Comparison of ENCODE assay signal across 24 cellular contexts in genomic region chr3:13574083-13574797, GRCh38. TPM values are rescaled to one million over a fixed set of nuclear protein-coding genes. Genes with fewer than 3 reads are reported as not detected.
A peak's percentile ranks its signal among the peaks of the same experiment; 100 is the strongest.
DNase-seq lines count a peak whose midpoint lies in the region; ATAC-seq, FAIRE-seq and TF ChIP-seq lines count a peak whose summit lies in the region.
"Had no signal": no experiment of that assay in that cellular context is flagged by ENCODE, and none has a peak within 500 bp of the region (broad histone marks: within the 10 kb centered on the region; RNA-seq: fewer than 3 reads in every experiment).

No MANE protein-coding gene starts in this region.

- H3K9me3 Mint-ChIP-seq in nephron progenitor cell, result no peaks in the 10 kb centered on the region
- H3K9me3 Mint-ChIP-seq in Calu3 (ENCODE audit: low read depth, unreplicated experiment), result no peaks in the 10 kb centered on the region
- H3K9me3 Mint-ChIP-seq: activated T-helper 2 cell treated with anti-CD3 and anti-CD28 coated beads, Interferon-gamma antibody, Interleukin-2, Interleukin-4, amounts not matched to agents 10 μg/mL and 5 μg/mL and 100 μg/mL, durations not matched to agents 14 hours and 24 hours and 36 hours; CD8-positive, alpha-beta memory T cell; GM23338 had no signal

- TF ChIP-seq CTCF in AG10803 (conservative IDR thresholded peaks at IDR 0.05; ENCODE audit: low read length), result no peak
- TF ChIP-seq CTCF in HEK293 (tag by site-specific recombination; IDR thresholded peaks at IDR 0.05), result no peak
- no peak for TF ChIP-seq CTCF in K562 (IDR thresholded peaks at IDR 0.05 in 2 of 3, conservative IDR thresholded peaks at IDR 0.05 in 1 of 3; ENCODE audit: insufficient read depth in 2 of 3, low read depth in 1 of 3, low read length in 3 of 3)
- TF ChIP-seq CTCF in nephron progenitor cell (IDR thresholded peaks at IDR 0.05), result no peak
- TF ChIP-seq CTCF in Calu3 (IDR thresholded peaks at IDR 0.05; ENCODE audit: unreplicated experiment), result no peak
- TF ChIP-seq CTCF in coronary artery (IDR thresholded peaks at IDR 0.05), result no peak
- TF ChIP-seq CTCF in upper lobe of right lung (IDR thresholded peaks at IDR 0.05), result no peak

- no peak for TF ChIP-seq POLR2A in K562 (conservative IDR thresholded peaks at IDR 0.05)

- H3K27me3 ChIP-seq in K562 (ENCODE audit: control insufficient read depth in 2 of 2, insufficient read depth in 2 of 2, low read length in 2 of 2), result peaks cover 3 to 28% of the 10 kb centered on the region in 2 experiments; a peak in 4 of 5 replicates
- H3K27me3 ChIP-seq in upper lobe of right lung, result no peaks in the 10 kb centered on the region
- H3K27me3 ChIP-seq: adrenal gland, tibial artery had no signal

- H3K9me3 ChIP-seq in HEK293 (ENCODE audit: control insufficient read depth, insufficient read depth, low read depth, low read length), result no peaks in the 10 kb centered on the region
- no peaks in the 10 kb centered on the region for H3K9me3 ChIP-seq in K562 (replicated peaks; ENCODE audit: control insufficient read depth, insufficient read depth, low read depth, low read length)
- no peaks in the 10 kb centered on the region for H3K9me3 ChIP-seq in upper lobe of right lung
- H3K9me3 ChIP-seq: adrenal gland, esophagus squamous epithelium, tibial artery had no signal

- H3K4me3 Mint-ChIP-seq in nephron progenitor cell (no peak overlapping the region), Calu3 (ENCODE audit: low read depth, unreplicated experiment) (no peak overlapping the region)
- H3K4me3 Mint-ChIP-seq: CD8-positive, alpha-beta memory T cell; GM23338; naive thymus-derived CD4-positive, alpha-beta T cell had no signal

- peaks cover 8% of the 10 kb centered on the region; the same call in 1 of the 2 replicates for H4K20me1 ChIP-seq in K562 (replicated peaks; ENCODE audit: control insufficient read depth, insufficient read depth, low read length)

- TF ChIP-seq RAD21 in K562 (CRISPR knock-in tag; conservative IDR thresholded peaks at IDR 0.05 in 1 of 2, IDR thresholded peaks at IDR 0.05 in 1 of 2), result no peak

- 53% methylated on average over 18 of the region's 18 CpGs for WGBS in K562 (ENCODE audit: insufficient coverage, low coverage, missing lambda C conversion rate)

- H3K4me3 ChIP-seq in AG10803 (ENCODE audit: low read length), result no peak overlapping the region
- H3K4me3 ChIP-seq in HEK293 (ENCODE audit: low read depth, low read length), result no peak overlapping the region
- H3K4me3 ChIP-seq in K562, result no peak overlapping the region
- H3K4me3 ChIP-seq in coronary artery, result no peak overlapping the region
- H3K4me3 ChIP-seq in upper lobe of right lung, result no peak overlapping the region
- H3K4me3 ChIP-seq: adrenal gland, esophagus squamous epithelium, GM23338, tibial artery had no signal

- CTCF ChIA-PET in HEK293 (lab: Yijun Ruan, JAX), result interaction anchor here (1.4 to 4.6 kb wide), 2 partner anchors 74 to 76 kb away, joined by 3 to 14 read pairs; no protein-coding TSS in a partner anchor
- CTCF ChIA-PET in K562 (lab: Yijun Ruan, JAX; ENCODE audit: low intra/inter-chr PET ratio), result no interaction called here
- CTCF ChIA-PET in Calu3 (lab: Charles Lee), result no interaction called here

- no TSS peak for BruUV-seq in K562 (replicated peaks; lab: Mats Ljungman, UMichigan)
- BruUV-seq in Calu3 (replicated peaks; lab: Mats Ljungman, UMichigan), result no TSS peak

- POLR2A ChIA-PET in HEK293 (lab: Yijun Ruan, JAX), result interaction anchor here (0.8 kb wide), 1 partner anchor 51 kb away, joined by 3 read pairs; no protein-coding TSS in a partner anchor
- POLR2A ChIA-PET in K562 (lab: Yijun Ruan, JAX), result interaction anchor here (0.6 to 1.0 kb wide), 4 partner anchors 17 to 57 kb away, joined by 3 to 4 read pairs (median 3); no protein-coding TSS in a partner anchor

- peak overlapping the region; percentile 69 for H2AFZ ChIP-seq in K562 (ENCODE audit: low read depth, low read length)
- H2AFZ ChIP-seq: GM23338 had no signal

- H3K4me1 ChIP-seq in HEK293 (ENCODE audit: control insufficient read depth, insufficient read depth, low read length) (peaks cover 5% of the 10 kb centered on the region), K562 (replicated peaks in 1 of 2; ENCODE audit: control insufficient read depth in 2 of 2, insufficient read depth in 2 of 2, low read length in 2 of 2) (peaks cover 24 to 67% of the 10 kb centered on the region in 2 experiments; a peak in 4 of 5 replicates), upper lobe of right lung (no peaks in the 10 kb centered on the region)
- H3K4me1 ChIP-seq: adrenal gland had no signal

- no peaks in the 10 kb centered on the region for H3K36me3 Mint-ChIP-seq in nephron progenitor cell (ENCODE audit: low read depth)
- no peaks in the 10 kb centered on the region for H3K36me3 Mint-ChIP-seq in Calu3 (ENCODE audit: insufficient read depth, unreplicated experiment)
- H3K36me3 Mint-ChIP-seq: CD8-positive, alpha-beta memory T cell; naive thymus-derived CD4-positive, alpha-beta T cell had no signal

- no peak overlapping the region for H3K27ac ChIP-seq in HEK293 (ENCODE audit: extremely low read depth, low read depth, low read length)
- no peak overlapping the region; the same call in 2 of the 3 replicates for H3K27ac ChIP-seq in K562 (ENCODE audit: extremely low read depth, low read depth, low read length)
- peak overlapping the region in 1 of 2 donors; percentile 54 for H3K27ac ChIP-seq in coronary artery
- no peak overlapping the region for H3K27ac ChIP-seq in upper lobe of right lung
- H3K27ac ChIP-seq: adrenal gland, tibial artery had no signal

- intact Hi-C loops in K562 (cut with micrococcal nuclease) (no loop called here), Calu3 (cut with micrococcal nuclease; ENCODE audit: unreplicated experiment) (no loop called here), upper lobe of right lung (cut with DNase I) (no loop called here)

- no peak for FAIRE-seq in K562 (lab: Jason Lieb, UNC)

- H3K79me2 ChIP-seq in K562 (ENCODE audit: control insufficient read depth, insufficient read depth, low read length), result no peaks in the 10 kb centered on the region

- DNase-seq in AG10803 (ENCODE audit: low read depth) (peak; percentile 43), K562 (ENCODE audit: extremely low read depth in 1 of 4, low spot score in 3 of 4) (no peak), nephron progenitor cell (peak; percentile 46), Calu3 (no peak), coronary artery (ENCODE audit: low spot score) (no peak), upper lobe of right lung (no peak)
- DNase-seq: activated CD4-positive, CD25-positive, alpha-beta regulatory T cell; adrenal gland; central memory CD4-positive, alpha-beta T cell; DND-41; effector CD8-positive, alpha-beta T cell; esophagus squamous epithelium; naive thymus-derived CD4-positive, alpha-beta T cell; NCI-H2081; NCI-H510A treated with DMSO at 0.1 percent for 48 hours; SIG-M5; stimulated activated CD4-positive, alpha-beta T cell treated with anti-CD3 and anti-CD28 coated beads, Interleukin-12 subunit alpha, Interleukin-12 subunit beta, amount 100 ng/mL, for 4 hours had no signal

- peak overlapping the region; percentile 69; the same call in 1 of the 2 replicates for H3K4me2 ChIP-seq in K562 (ENCODE audit: insufficient read depth, low read length)
- H3K4me2 ChIP-seq: GM23338 had no signal

- no peaks in the 10 kb centered on the region for H3K36me3 ChIP-seq in HEK293 (ENCODE audit: control insufficient read depth in 2 of 2, insufficient read depth in 1 of 2, low read length in 2 of 2)
- H3K36me3 ChIP-seq in K562 (ENCODE audit: control insufficient read depth, insufficient read depth, low read length), result no peaks in the 10 kb centered on the region
- no peaks in the 10 kb centered on the region for H3K36me3 ChIP-seq in upper lobe of right lung
- H3K36me3 ChIP-seq: adrenal gland, esophagus squamous epithelium had no signal

- H3K27ac Mint-ChIP-seq in nephron progenitor cell (no peak overlapping the region), Calu3 (ENCODE audit: unreplicated experiment) (no peak overlapping the region)
- H3K27ac Mint-ChIP-seq: activated T-helper 2 cell treated with anti-CD3 and anti-CD28 coated beads, Interferon-gamma antibody, Interleukin-2, Interleukin-4, amounts not matched to agents 10 μg/mL and 5 μg/mL and 100 μg/mL, durations not matched to agents 14 hours and 24 hours and 36 hours; GM23338; progenitor cell of endocrine pancreas had no signal

- in situ Hi-C loops in K562 (cut with MboI), result no loop called here

- TF ChIP-seq EP300 in K562 (IDR thresholded peaks at IDR 0.05; ENCODE audit: low read length), result no peak

- peak overlapping the region in 1 of 2 experiments; percentile 81; a peak in 2 of 4 replicates for H3K9ac ChIP-seq in K562 (ENCODE audit: insufficient read depth in 1 of 2, low read depth in 2 of 2, low read length in 2 of 2)

- H3K27me3 Mint-ChIP-seq in nephron progenitor cell (ENCODE audit: low read depth, poor library complexity), result peaks cover 5% of the 10 kb centered on the region
- H3K27me3 Mint-ChIP-seq in Calu3 (ENCODE audit: unreplicated experiment), result peaks cover 28% of the 10 kb centered on the region
- H3K27me3 Mint-ChIP-seq: naive thymus-derived CD4-positive, alpha-beta T cell had no signal

- peaks cover 9% of the 10 kb centered on the region for H3K9me1 ChIP-seq in K562 (ENCODE audit: control insufficient read depth, insufficient read depth, low read length)

- ATAC-seq in K562 (peak; percentile 9), HG03095 (IDR thresholded peaks at IDR 0.05; ENCODE audit: unreplicated experiment) (no peak), upper lobe of right lung (no peak)
- ATAC-seq: naive thymus-derived CD4-positive, alpha-beta T cell had no signal

- H3K4me1 Mint-ChIP-seq in nephron progenitor cell (peaks cover 48% of the 10 kb centered on the region), Calu3 (ENCODE audit: low read depth, unreplicated experiment) (no peaks in the 10 kb centered on the region)
- H3K4me1 Mint-ChIP-seq: CD8-positive, alpha-beta memory T cell; naive thymus-derived CD4-positive, alpha-beta T cell had no signal

RNA-seq across cellular contexts. Expression of gene FBLN2, which starts 25.3 kb away (rescaled TPM):
- 0.32 and 0.72 TPM in 2 replicates for total RNA-seq in K562 (2011; cell fraction: chromatin; rRNA removed; ENCODE audit: low replicate concordance)
- 0.53 and 1.5 TPM in 2 replicates for total RNA-seq in K562 (2011; cell fraction: nucleolus; rRNA removed)
- total RNA-seq in K562 (2011; cell fraction: nucleoplasm; rRNA removed), result 0.15 and 0.23 TPM in 2 replicates
- total RNA-seq in K562 (2014; rRNA removed) (not detected in 2 replicates), K562 (2014; rRNA removed; fragmentation: Illumina TruSeq; extraction: Trizol) (not detected in 2 replicates), K562 (2015; rRNA removed; fragmentation: Illumina TruSeq; extraction: Trizol) (not detected in 2 replicates), K562 (2021) (0.04 and 0.13 TPM in 2 replicates), Calu3 (2022) (not detected in 2 replicates), upper lobe of right lung (32.9 TPM)
- polyA plus RNA-seq in K562 (2011; rRNA removed) (0.10 and 0.14 TPM in 2 replicates), K562 (2014; fragmentation: Illumina TruSeq; extraction: Trizol) (not detected in 2 replicates), K562 (2014; fragmentation: Nextera tagmentation; extraction: Ambion mirVana) (not detected), K562 (2014; rRNA removed) (0.03 TPM in 1 of 2 replicates, not detected in the other)
- 0.18 and 0.64 TPM in 2 replicates for polyA plus RNA-seq in K562 (2011; cell fraction: cytosol; rRNA removed)
- polyA plus RNA-seq in K562 (2011; cell fraction: nucleus; rRNA removed), result 0.11 and 0.82 TPM in 2 replicates
- 0.04 and 0.08 TPM in 2 replicates for polyA plus RNA-seq in K562 (2012)
- polyA minus RNA-seq in K562 (2011; rRNA and poly(A)+ RNA removed), result 0.21 TPM in 1 of 2 replicates, not detected in the other
- polyA minus RNA-seq in K562 (2011; cell fraction: cytosol; rRNA and poly(A)+ RNA removed), result 0.19 TPM in 1 of 2 replicates, not detected in the other
- polyA minus RNA-seq in K562 (2011; cell fraction: nucleus; rRNA and poly(A)+ RNA removed), result 0.11 and 0.13 TPM in 2 replicates
- total RNA-seq: activated T-helper 2 cell treated with anti-CD3 and anti-CD28 coated beads, Interferon-gamma antibody, Interleukin-2, Interleukin-4, amounts not matched to agents 10 μg/mL and 5 μg/mL and 100 μg/mL, durations not matched to agents 14 hours and 24 hours and 36 hours had no signal
- polyA plus RNA-seq: naive thymus-derived CD4-positive, alpha-beta T cell had no signal

Comparison
In these comparisons a context has a peak if more than half of its experiments do, and no peak if none do; other contexts are left out.
1. DNase-seq: peak in AG10803 (single experiment) and nephron progenitor cell (single experiment); none in K562 (0 of 4), Calu3 (single experiment), coronary artery (single experiment) and upper lobe of right lung (single experiment).
2. RNA of gene FBLN2, which starts 25.3 kb away (total RNA-seq): 32.9 TPM in upper lobe of right lung (single experiment); not detected in Calu3 and 0.04 to 1.5 TPM in K562; every median in the first group is over 10 times any median in the second.